Comparison of ENCODE assay signal across 1 cellular context in the genomic region with DNA sequence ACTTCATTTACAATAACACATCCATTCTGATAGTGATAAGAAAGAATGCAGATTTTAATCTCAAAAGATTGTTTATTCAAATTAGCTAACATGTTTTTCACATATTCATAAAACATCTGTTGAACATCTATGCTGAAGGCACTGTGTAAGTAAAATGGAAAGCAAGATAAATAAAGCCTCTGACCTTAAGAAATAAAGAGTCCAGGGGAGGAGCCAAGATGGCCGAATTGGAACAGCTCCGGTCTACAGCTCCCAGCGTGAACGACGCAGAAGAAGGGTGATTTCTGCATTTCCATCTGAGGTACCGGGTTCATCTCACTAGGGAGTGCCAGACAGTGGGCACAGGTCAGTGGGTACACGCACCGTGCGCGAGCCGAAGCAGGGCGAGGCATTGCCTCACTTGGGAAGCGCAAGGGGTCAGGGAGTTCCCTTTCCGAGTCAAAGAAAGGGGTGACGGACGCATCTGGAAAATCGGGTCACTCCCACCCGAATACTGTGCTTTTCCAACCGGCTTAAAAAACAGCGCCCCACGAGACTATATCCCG.
A peak's percentile ranks its signal among the peaks of the same experiment; 100 is the strongest.
TF ChIP-seq lines count a peak whose summit lies in the region.

No MANE protein-coding gene starts in this region.

TF ChIP-seq in H1, 55 proteins besides CTCF, POLR2A, EP300 and RAD21:
- TF ChIP-seq YY1 (IDR thresholded peaks at IDR 0.05; ENCODE audit: low read depth, low read length) (peak; percentile 67; the same call in 1 of the 2 replicates), ASH2L (IDR thresholded peaks at IDR 0.05; ENCODE audit: low read length) (peak; percentile 25)
